In the genomic region with DNA sequence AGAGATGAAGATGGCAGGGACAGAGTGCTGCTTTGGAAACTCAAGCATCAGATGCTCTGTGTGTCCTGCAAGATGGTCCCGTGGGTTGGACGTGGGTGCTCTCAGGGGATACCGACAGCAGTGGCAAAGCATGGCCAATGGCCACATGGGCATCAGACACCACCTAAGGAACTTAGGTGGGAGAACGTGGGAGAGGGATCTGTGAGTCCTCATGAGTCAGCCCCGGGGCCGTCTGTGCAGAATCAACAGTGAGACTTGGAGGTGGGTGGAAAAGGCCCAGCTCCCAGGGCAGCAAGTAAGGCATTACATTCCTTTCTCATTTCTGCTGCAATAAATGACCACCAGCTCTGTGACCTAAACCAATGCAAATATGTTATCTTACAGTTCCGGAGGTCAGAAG, we compare ENCODE assay signal across 19 cellular contexts.
DNase-seq lines count a peak whose midpoint lies in the region; ATAC-seq and TF ChIP-seq lines count a peak whose summit lies in the region.
"Had no signal": no experiment of that assay in that cellular context is flagged by ENCODE, and none has a peak within 500 bp of the region (broad histone marks: within the 10 kb centered on the region; RNA-seq: fewer than 3 reads in every experiment).

No MANE protein-coding gene starts in this region.

- H3K4me1 ChIP-seq in GM23248 (ENCODE audit: insufficient read depth): no peaks in the 10 kb centered on the region
- peaks cover 9% of the 10 kb centered on the region for H3K4me1 ChIP-seq in neural progenitor cell
- no peaks in the 10 kb centered on the region for H3K4me1 ChIP-seq in right atrium auricular region
- H3K4me1 ChIP-seq: BLaER1, HAP-1 had no signal

- H3K4me1 Mint-ChIP-seq in neural progenitor cell: peaks cover 18% of the 10 kb centered on the region
- H3K4me1 Mint-ChIP-seq in naive thymus-derived CD8-positive, alpha-beta T cell: no peaks in the 10 kb centered on the region
- H3K4me1 Mint-ChIP-seq: CD14-positive monocyte; CD4-positive, alpha-beta memory T cell had no signal

- POLR2A ChIA-PET in naive thymus-derived CD8-positive, alpha-beta T cell (lab: Charles Lee): no interaction called here

- H3K9me3 Mint-ChIP-seq in neural progenitor cell: peaks cover 2% of the 10 kb centered on the region
- peaks cover 0 to 2% (median 0%) of the 10 kb centered on the region in 9 donors for H3K9me3 Mint-ChIP-seq in naive thymus-derived CD8-positive, alpha-beta T cell
- H3K9me3 Mint-ChIP-seq: HFFc6 had no signal

- H3K4me3 Mint-ChIP-seq in neural progenitor cell: no peak overlapping the region
- no peak overlapping the region for H3K4me3 Mint-ChIP-seq in naive thymus-derived CD8-positive, alpha-beta T cell
- H3K4me3 Mint-ChIP-seq: CD14-positive monocyte; CD4-positive, alpha-beta memory T cell; HFFc6; IgD-negative memory B cell had no signal

- DNase-seq in GM23248 (peak; percentile 45), NCI-H69 (lab: John Stamatoyannopoulos, UW) (peak; percentile 37), fibroblast of mammary gland (ENCODE audit: low read depth) (peak; percentile 30), neural progenitor cell (ENCODE audit: low spot score) (no peak), right atrium auricular region (ENCODE audit: low spot score) (no peak)
- no peak for DNase-seq in effector CD4-positive, alpha-beta T cell
- no peak for DNase-seq in naive thymus-derived CD8-positive, alpha-beta T cell
- DNase-seq: 8988T; CD4-positive, alpha-beta memory T cell; DMS79 treated with DMSO at 0.1 percent for 48 hours; EL; HFFc6 had no signal

- H3K27ac ChIP-seq in GM23248 (no peak overlapping the region), neural progenitor cell (no peak overlapping the region), right atrium auricular region (no peak overlapping the region)
- H3K27ac ChIP-seq: BLaER1, HL-60 had no signal

- H2AFZ ChIP-seq in GM23248 (no peak overlapping the region), neural progenitor cell (replicated peaks) (no peak overlapping the region)

- peaks cover 3% of the 10 kb centered on the region for H3K27me3 Mint-ChIP-seq in neural progenitor cell (ENCODE audit: insufficient read depth, low read depth)
- H3K27me3 Mint-ChIP-seq in naive thymus-derived CD8-positive, alpha-beta T cell: peaks cover 3 to 26% (median 10%) of the 10 kb centered on the region in 5 donors

- H4K20me1 ChIP-seq in GM23248 (ENCODE audit: insufficient read depth) (no peaks in the 10 kb centered on the region), neural progenitor cell (ENCODE audit: low read depth) (no peaks in the 10 kb centered on the region)
- H4K20me1 ChIP-seq: BLaER1 had no signal

- 57 to 65% methylated on average over 7 of the region's 7 CpGs for WGBS in GM23248 (ENCODE audit: low coverage in 1 of 2, low lambda C conversion rate in 2 of 2, missing lambda C conversion rate in 2 of 2), 2 experiments

- H3K4me2 ChIP-seq in GM23248 (ENCODE audit: unreplicated experiment) (no peak overlapping the region), neural progenitor cell (no peak overlapping the region)
- H3K4me2 ChIP-seq: BLaER1 had no signal

- no peak for TF ChIP-seq CTCF in fibroblast of mammary gland (conservative IDR thresholded peaks at IDR 0.05; ENCODE audit: control insufficient read depth, insufficient read depth, low read depth, low read length)
- TF ChIP-seq CTCF in neural progenitor cell (IDR thresholded peaks at IDR 0.05): no peak
- no peak for TF ChIP-seq CTCF in right atrium auricular region (IDR thresholded peaks at IDR 0.05)

- H3K9ac ChIP-seq in GM23248: no peak overlapping the region
- H3K9ac ChIP-seq in neural progenitor cell: no peak overlapping the region
- H3K9ac ChIP-seq: BLaER1 had no signal

- peak overlapping the region; percentile 67 for H3K27ac Mint-ChIP-seq in neural progenitor cell
- H3K27ac Mint-ChIP-seq in naive thymus-derived CD8-positive, alpha-beta T cell: no peak overlapping the region
- H3K27ac Mint-ChIP-seq: CD14-positive monocyte; CD4-positive, alpha-beta memory T cell; HFFc6; IgD-negative memory B cell had no signal

- H3K4me3 ChIP-seq in GM23248 (no peak overlapping the region), fibroblast of mammary gland (ENCODE audit: control insufficient read depth, low read depth, low read length) (no peak overlapping the region), neural progenitor cell (no peak overlapping the region), right atrium auricular region (no peak overlapping the region)
- H3K4me3 ChIP-seq: BLaER1, GM12878, HAP-1 had no signal

- ATAC-seq in GM18498 (IDR thresholded peaks at IDR 0.05; ENCODE audit: unreplicated experiment): no peak
- no peak for ATAC-seq in naive thymus-derived CD8-positive, alpha-beta T cell
- ATAC-seq: GM12878 had no signal

- no peaks in the 10 kb centered on the region for H3K27me3 ChIP-seq in GM23248 (replicated peaks; ENCODE audit: insufficient read depth)
- no peaks in the 10 kb centered on the region for H3K27me3 ChIP-seq in neural progenitor cell
- no peaks in the 10 kb centered on the region for H3K27me3 ChIP-seq in right atrium auricular region
- H3K27me3 ChIP-seq: BLaER1 had no signal

- H3K9me2 ChIP-seq in GM23248 (ENCODE audit: insufficient read depth): no peaks in the 10 kb centered on the region

- H3F3A ChIP-seq in GM23248 (ENCODE audit: insufficient read depth): no peaks in the 10 kb centered on the region
- H3F3A ChIP-seq in neural progenitor cell (ENCODE audit: low read depth): no peaks in the 10 kb centered on the region

- H3K79me2 ChIP-seq in GM23248 (ENCODE audit: insufficient read depth) (no peaks in the 10 kb centered on the region), neural progenitor cell (ENCODE audit: low read depth) (no peaks in the 10 kb centered on the region)

- no peaks in the 10 kb centered on the region for H3K36me3 Mint-ChIP-seq in neural progenitor cell
- no peaks in the 10 kb centered on the region for H3K36me3 Mint-ChIP-seq in naive thymus-derived CD8-positive, alpha-beta T cell
- H3K36me3 Mint-ChIP-seq: CD14-positive monocyte; CD4-positive, alpha-beta memory T cell; IgD-negative memory B cell had no signal

- H3K9me3 ChIP-seq in GM23248 (ENCODE audit: low read depth): no peaks in the 10 kb centered on the region
- H3K9me3 ChIP-seq in neural progenitor cell (ENCODE audit: low read depth): no peaks in the 10 kb centered on the region
- no peaks in the 10 kb centered on the region for H3K9me3 ChIP-seq in right atrium auricular region
- H3K9me3 ChIP-seq: HAP-1 had no signal

- in situ Hi-C loops in GM23248 (cut with MboI): no loop called here

- no peaks in the 10 kb centered on the region for H3K36me3 ChIP-seq in GM23248 (ENCODE audit: low read depth)
- no peaks in the 10 kb centered on the region for H3K36me3 ChIP-seq in neural progenitor cell
- H3K36me3 ChIP-seq in right atrium auricular region: no peaks in the 10 kb centered on the region
- H3K36me3 ChIP-seq: BLaER1, HAP-1 had no signal

Comparison
In these comparisons a context has a peak if more than half of its experiments do, and no peak if none do; other contexts are left out.
1. DNase-seq: peak in GM23248 (single experiment), NCI-H69 (single experiment) and fibroblast of mammary gland (single experiment); none in neural progenitor cell (single experiment), right atrium auricular region (single experiment), effector CD4-positive, alpha-beta T cell (single experiment) and naive thymus-derived CD8-positive, alpha-beta T cell (0 of 10).